8 cellular contexts compared by ENCODE assay signal in the genomic region with DNA sequence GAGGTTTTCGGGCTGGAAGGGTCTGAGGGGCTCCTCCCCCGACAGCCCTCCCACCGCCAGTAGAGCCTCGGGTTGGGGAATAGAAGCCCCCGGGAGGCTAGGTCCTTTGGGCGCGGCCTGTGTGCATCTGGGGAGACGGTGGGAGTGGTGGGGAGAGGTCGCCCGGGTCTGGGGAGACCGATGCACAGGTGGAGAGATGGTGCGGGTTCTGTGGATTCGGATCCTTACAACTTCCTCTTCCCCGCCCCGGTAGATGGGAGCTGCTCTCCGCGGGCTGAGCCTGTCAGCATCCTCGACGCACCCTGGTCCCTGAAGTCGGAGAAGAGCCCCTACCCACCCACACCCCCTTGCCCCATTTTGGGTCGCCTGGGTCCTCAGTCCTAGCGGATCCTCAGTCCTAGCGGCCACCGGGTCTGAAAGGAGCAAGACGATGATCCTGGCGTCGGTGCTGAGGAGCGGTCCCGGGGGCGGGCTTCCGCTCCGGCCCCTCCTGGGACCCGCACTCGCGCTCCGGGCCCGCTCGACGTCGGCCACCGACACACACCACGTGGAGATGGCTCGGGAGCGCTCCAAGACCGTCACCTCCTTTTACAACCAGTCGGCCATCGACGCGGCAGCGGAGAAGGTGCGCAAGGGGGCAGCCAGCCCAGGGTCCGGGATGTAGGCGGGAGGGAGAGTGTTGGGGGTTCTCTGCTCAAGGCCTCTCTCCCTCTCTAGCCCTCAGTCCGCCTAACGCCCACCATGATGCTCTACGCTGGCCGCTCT. TPM values are rescaled to one million over a fixed set of nuclear protein-coding genes. Genes with fewer than 3 reads are reported as not detected.
A peak's percentile ranks its signal among the peaks of the same experiment; 100 is the strongest.
DNase-seq lines count a peak whose midpoint lies in the region; ATAC-seq and TF ChIP-seq lines count a peak whose summit lies in the region.

No MANE protein-coding gene starts in this region.

- peak overlapping the region; percentile 91 for H2AFZ ChIP-seq in PC-9

- H3K79me2 ChIP-seq in PC-9 (ENCODE audit: low read depth), result peaks cover 15% of the 10 kb centered on the region

- no peaks in the 10 kb centered on the region for H4K20me1 ChIP-seq in PC-9 (ENCODE audit: insufficient read depth)

- H3K27ac Mint-ChIP-seq in Caco-2 (ENCODE audit: unreplicated experiment), result peak overlapping the region; percentile 59

- H3K9me3 ChIP-seq in Caco-2 (no peaks in the 10 kb centered on the region), PC-9 (ENCODE audit: insufficient read depth, low read depth) (no peaks in the 10 kb centered on the region), neutrophil (no peaks in the 10 kb centered on the region)

- H3K4me3 Mint-ChIP-seq in Caco-2 (ENCODE audit: unreplicated experiment), result peak overlapping the region; percentile 79

- peaks cover 13% of the 10 kb centered on the region for H3K36me3 Mint-ChIP-seq in Caco-2 (ENCODE audit: insufficient read depth, unreplicated experiment)

- POLR2A ChIA-PET in Caco-2 (lab: Charles Lee), result no interaction called here
- POLR2A ChIA-PET in PC-9 (lab: Charles Lee; ENCODE audit: unreplicated experiment), result interaction anchor here (0.6 kb wide), 2 partner anchors 25 to 301 kb away, joined by 3 read pairs; no protein-coding TSS in a partner anchor

- no peaks in the 10 kb centered on the region for H3K9me2 ChIP-seq in PC-9 (ENCODE audit: insufficient read depth)

- peaks cover 12% of the 10 kb centered on the region for H3K4me1 Mint-ChIP-seq in Caco-2 (ENCODE audit: low read depth, unreplicated experiment)

- CTCF ChIA-PET in Caco-2 (lab: Charles Lee), result no interaction called here
- CTCF ChIA-PET in PC-9 (lab: Charles Lee), result no interaction called here

- no peak for ATAC-seq in HG02938 (IDR thresholded peaks at IDR 0.05; ENCODE audit: unreplicated experiment)
- ATAC-seq in HG02885 (IDR thresholded peaks at IDR 0.05; ENCODE audit: poor library complexity, unreplicated experiment), result no peak

- H3K4me1 ChIP-seq in Caco-2, result peaks cover 8% of the 10 kb centered on the region
- peaks cover 15% of the 10 kb centered on the region for H3K4me1 ChIP-seq in PC-9 (replicated peaks; ENCODE audit: insufficient read depth)
- peaks cover 34 to 45% of the 10 kb centered on the region in 2 experiments for H3K4me1 ChIP-seq in neutrophil (ENCODE audit: control insufficient read depth in 1 of 2, insufficient read depth in 1 of 2, low read depth in 1 of 2, low read length in 1 of 2)

- BruUV-seq in Caco-2 (replicated peaks; lab: Mats Ljungman, UMichigan) (TSS peak; percentile 29), PC-9 (replicated peaks; lab: Mats Ljungman, UMichigan) (TSS peak; percentile 29)

- peaks cover 32% of the 10 kb centered on the region for H3F3A ChIP-seq in PC-9 (ENCODE audit: insufficient read depth, low read depth)

- no peaks in the 10 kb centered on the region for H3K27me3 Mint-ChIP-seq in Caco-2 (ENCODE audit: insufficient read depth, unreplicated experiment)

- H3K27me3 ChIP-seq in Caco-2 (replicated peaks; ENCODE audit: control insufficient read depth, insufficient read depth, low read length) (no peaks in the 10 kb centered on the region), PC-9 (ENCODE audit: insufficient read depth, low read depth) (no peaks in the 10 kb centered on the region), neutrophil (no peaks in the 10 kb centered on the region)

- peak overlapping the region; percentile 99 for H3K4me2 ChIP-seq in PC-9

- TF ChIP-seq CTCF in Caco-2 (IDR thresholded peaks at IDR 0.05; ENCODE audit: insufficient read depth in 1 of 2, low read depth in 1 of 2, low read length in 1 of 2, severe bottlenecking in 1 of 2, unreplicated experiment in 1 of 2) (no peak), PC-9 (conservative IDR thresholded peaks at IDR 0.05) (no peak), neutrophil (IDR thresholded peaks at IDR 0.05) (no peak)

- no peak overlapping the region for H3K27ac ChIP-seq in PC-9
- peak overlapping the region; percentile 21 for H3K27ac ChIP-seq in epithelial cell of prostate
- H3K27ac ChIP-seq in neutrophil, result peak overlapping the region; percentile 93

- no peaks in the 10 kb centered on the region for H3K9me3 Mint-ChIP-seq in Caco-2 (ENCODE audit: unreplicated experiment)

- intact Hi-C loops in Caco-2 (cut with micrococcal nuclease; ENCODE audit: unreplicated experiment) (loop anchor here (5.0 kb wide), 1 partner anchor 33 kb away; no protein-coding TSS in a partner anchor), PC-9 (cut with micrococcal nuclease; ENCODE audit: unreplicated experiment) (loop anchor here (5.0 kb wide), 1 partner anchor 33 kb away; no protein-coding TSS in a partner anchor)

- DNase-seq in Caco-2, result no peak
- no peak for DNase-seq in PC-9
- no peak for DNase-seq in epithelial cell of prostate (ENCODE audit: low read depth, low spot score)
- no peak for DNase-seq in Ammon's horn (ENCODE audit: low spot score)
- DNase-seq in NCI-H2081 treated with DMSO at 0.1 percent for 48 hours (lab: John Stamatoyannopoulos, UW), result no peak

- H3K4me3 ChIP-seq in Caco-2 (ENCODE audit: low read depth, low read length) (peak overlapping the region; percentile 97), PC-9 (peak overlapping the region; percentile 99), neutrophil (ENCODE audit: low read depth in 1 of 2, low read length in 1 of 2) (peak overlapping the region; percentile 88 to 98)

- H3K36me3 ChIP-seq in Caco-2 (ENCODE audit: control insufficient read depth, insufficient read depth, low read length) (no peaks in the 10 kb centered on the region), PC-9 (ENCODE audit: low read depth) (no peaks in the 10 kb centered on the region; the same call in 1 of the 2 replicates), neutrophil (peaks cover 37% of the 10 kb centered on the region)

RNA-seq across cellular contexts. Expression of gene BCKDK, which starts 0.8 kb away (rescaled TPM):
- total RNA-seq in Caco-2 (2022), result 30.5 and 34.1 TPM in 2 replicates
- 41.5 and 66.5 TPM in 2 replicates for total RNA-seq in PC-9 (2021)

RNA-seq across cellular contexts. Expression of gene KAT8, which starts 8.5 kb away (rescaled TPM):
- 46.2 and 50.2 TPM in 2 replicates for total RNA-seq in Caco-2 (2022)
- 81.4 and 84.3 TPM in 2 replicates for total RNA-seq in PC-9 (2021)

RNA-seq across cellular contexts. Expression of gene VKORC1, which starts 14.4 kb away (rescaled TPM):
- total RNA-seq in Caco-2 (2022), result 61.3 and 61.4 TPM in 2 replicates
- 46.0 and 59.9 TPM in 2 replicates for total RNA-seq in PC-9 (2021)

RNA-seq across cellular contexts. Expression of gene PRSS53, which starts 20.2 kb away (rescaled TPM):
- 1.8 and 2.1 TPM in 2 replicates for total RNA-seq in Caco-2 (2022)
- total RNA-seq in PC-9 (2021), result 7.7 and 9.2 TPM in 2 replicates

RNA-seq across cellular contexts. Expression of gene PRSS8, which starts 26.6 kb away (rescaled TPM):
- total RNA-seq in Caco-2 (2022), result 237 and 271 TPM in 2 replicates
- total RNA-seq in PC-9 (2021), result 147 and 154 TPM in 2 replicates
